Comparison of ENCODE assay signal across 9 cellular contexts in genomic region chr10:102675887-102676616, GRCh38. TPM values are rescaled to one million over a fixed set of nuclear protein-coding genes. Genes with fewer than 3 reads are reported as not detected.
A peak's percentile ranks its signal among the peaks of the same experiment; 100 is the strongest.
DNase-seq lines count a peak whose midpoint lies in the region; ATAC-seq and TF ChIP-seq lines count a peak whose summit lies in the region.
"Had no signal": no experiment of that assay in that cellular context is flagged by ENCODE, and none has a peak within 500 bp of the region (broad histone marks: within the 10 kb centered on the region; RNA-seq: fewer than 3 reads in every experiment).

No MANE protein-coding gene starts in this region.

- no peak for TF ChIP-seq POLR2A in prostate gland (IDR thresholded peaks at IDR 0.05)

- H3K27me3 ChIP-seq in SJCRH30, result no peaks in the 10 kb centered on the region
- no peaks in the 10 kb centered on the region for H3K27me3 ChIP-seq in prostate gland (replicated peaks; ENCODE audit: insufficient read depth)

- no peak for TF ChIP-seq CTCF in prostate gland (IDR thresholded peaks at IDR 0.05)

- H3K9me3 ChIP-seq in SJCRH30 (replicated peaks), result no peaks in the 10 kb centered on the region
- no peaks in the 10 kb centered on the region for H3K9me3 ChIP-seq in prostate gland

- WGBS in prostate gland, result 11% methylated on average over 13 of the region's 13 CpGs

- H3K4me1 ChIP-seq in SJCRH30 (peaks cover 58% of the 10 kb centered on the region), prostate gland (replicated peaks) (peaks cover 21% of the 10 kb centered on the region)

- H3K36me3 ChIP-seq in SJCRH30, result no peaks in the 10 kb centered on the region
- no peaks in the 10 kb centered on the region for H3K36me3 ChIP-seq in prostate gland

- H3K27ac ChIP-seq in SJCRH30, result peak overlapping the region; percentile 35; the same call in 1 of the 2 replicates
- peak overlapping the region; percentile 52 to 68 for H3K27ac ChIP-seq in prostate gland

- ATAC-seq in GM18511 (IDR thresholded peaks at IDR 0.05; ENCODE audit: unreplicated experiment) (peak; percentile 68), HG03565 (IDR thresholded peaks at IDR 0.05; ENCODE audit: unreplicated experiment) (no peak)
- ATAC-seq: Panc1 had no signal

- H3K4me3 ChIP-seq in SJCRH30, result peak overlapping the region; percentile 28; the same call in 1 of the 2 replicates
- H3K4me3 ChIP-seq in prostate gland, result no peak overlapping the region

- peak; percentile 66 to 70 for DNase-seq in SJCRH30
- peak; percentile 87 for DNase-seq in fibroblast of peridontal ligament (ENCODE audit: extremely low read depth)
- no peak for DNase-seq in prostate gland (ENCODE audit: low spot score)
- no peak for DNase-seq in RKO (ENCODE audit: low spot score)
- DNase-seq in activated naive CD4-positive, alpha-beta T cell treated with Interleukin-2 at 50 U/mL for 16 hours, result no peak
- no peak for DNase-seq in NCI-H1105 treated with DMSO at 0.1 percent for 48 hours (lab: John Stamatoyannopoulos, UW)

- intact Hi-C loops in prostate gland (cut with DNase I), result no loop called here

RNA-seq across cellular contexts. Expression of gene TRIM8, which starts 31.8 kb away (rescaled TPM):
- 66.6 and 67.3 TPM in 2 replicates for total RNA-seq in SJCRH30 (2014; rRNA removed; shearing (Covaris generic))
- total RNA-seq in prostate gland, result 100 to 1,000 TPM; 148 to 222 TPM

RNA-seq across cellular contexts. Expression of gene ARL3, which starts 38.1 kb away (rescaled TPM):
- total RNA-seq in SJCRH30 (2014; rRNA removed; shearing (Covaris generic)), result 17.6 and 18.0 TPM in 2 replicates
- 1 to 10 TPM; 8.0 to 8.5 TPM for total RNA-seq in prostate gland

RNA-seq across cellular contexts. Expression of gene SFXN2, which starts 38.4 kb away (rescaled TPM):
- total RNA-seq in SJCRH30 (2014; rRNA removed; shearing (Covaris generic)), result 14.4 and 16.2 TPM in 2 replicates
- total RNA-seq in prostate gland, result 10 to 100 TPM; 16.4 to 26.6 TPM

Comparison
In these comparisons a context has a peak if more than half of its experiments do, and no peak if none do; other contexts are left out.
1. DNase-seq: peak in SJCRH30 (2 of 2) and fibroblast of peridontal ligament (single experiment); none in prostate gland (single experiment), RKO (single experiment), activated naive CD4-positive, alpha-beta T cell treated with Interleukin-2 at 50 U/mL for 16 hours (single experiment) and NCI-H1105 treated with DMSO at 0.1 percent for 48 hours (single experiment).